In the genomic region with DNA sequence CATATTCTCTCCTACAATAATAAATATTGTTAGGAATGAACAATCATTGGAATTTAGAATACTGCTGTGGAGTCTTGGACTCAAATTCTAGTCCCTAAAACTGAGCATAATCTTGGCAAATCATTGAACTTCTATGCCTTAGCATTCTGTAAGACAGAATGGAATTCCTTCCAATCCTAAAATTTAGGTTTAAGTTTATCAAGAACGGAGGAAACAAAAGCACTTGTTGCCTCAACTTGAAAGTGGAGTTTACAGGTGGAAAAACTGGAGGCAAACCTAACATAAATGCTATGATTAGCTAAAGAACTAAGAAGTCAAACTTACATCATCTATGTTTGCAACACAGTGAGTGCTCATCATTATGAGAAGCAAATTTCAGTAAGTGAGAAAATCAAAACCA, we compare ENCODE assay signal across 1 cellular context.
TF ChIP-seq lines count a peak whose summit lies in the region.

No MANE protein-coding gene starts in this region.

TF ChIP-seq in GM23338, 12 proteins besides CTCF, POLR2A, EP300 and RAD21 (continued from another document):
- TF ChIP-seq, protein P1, sequence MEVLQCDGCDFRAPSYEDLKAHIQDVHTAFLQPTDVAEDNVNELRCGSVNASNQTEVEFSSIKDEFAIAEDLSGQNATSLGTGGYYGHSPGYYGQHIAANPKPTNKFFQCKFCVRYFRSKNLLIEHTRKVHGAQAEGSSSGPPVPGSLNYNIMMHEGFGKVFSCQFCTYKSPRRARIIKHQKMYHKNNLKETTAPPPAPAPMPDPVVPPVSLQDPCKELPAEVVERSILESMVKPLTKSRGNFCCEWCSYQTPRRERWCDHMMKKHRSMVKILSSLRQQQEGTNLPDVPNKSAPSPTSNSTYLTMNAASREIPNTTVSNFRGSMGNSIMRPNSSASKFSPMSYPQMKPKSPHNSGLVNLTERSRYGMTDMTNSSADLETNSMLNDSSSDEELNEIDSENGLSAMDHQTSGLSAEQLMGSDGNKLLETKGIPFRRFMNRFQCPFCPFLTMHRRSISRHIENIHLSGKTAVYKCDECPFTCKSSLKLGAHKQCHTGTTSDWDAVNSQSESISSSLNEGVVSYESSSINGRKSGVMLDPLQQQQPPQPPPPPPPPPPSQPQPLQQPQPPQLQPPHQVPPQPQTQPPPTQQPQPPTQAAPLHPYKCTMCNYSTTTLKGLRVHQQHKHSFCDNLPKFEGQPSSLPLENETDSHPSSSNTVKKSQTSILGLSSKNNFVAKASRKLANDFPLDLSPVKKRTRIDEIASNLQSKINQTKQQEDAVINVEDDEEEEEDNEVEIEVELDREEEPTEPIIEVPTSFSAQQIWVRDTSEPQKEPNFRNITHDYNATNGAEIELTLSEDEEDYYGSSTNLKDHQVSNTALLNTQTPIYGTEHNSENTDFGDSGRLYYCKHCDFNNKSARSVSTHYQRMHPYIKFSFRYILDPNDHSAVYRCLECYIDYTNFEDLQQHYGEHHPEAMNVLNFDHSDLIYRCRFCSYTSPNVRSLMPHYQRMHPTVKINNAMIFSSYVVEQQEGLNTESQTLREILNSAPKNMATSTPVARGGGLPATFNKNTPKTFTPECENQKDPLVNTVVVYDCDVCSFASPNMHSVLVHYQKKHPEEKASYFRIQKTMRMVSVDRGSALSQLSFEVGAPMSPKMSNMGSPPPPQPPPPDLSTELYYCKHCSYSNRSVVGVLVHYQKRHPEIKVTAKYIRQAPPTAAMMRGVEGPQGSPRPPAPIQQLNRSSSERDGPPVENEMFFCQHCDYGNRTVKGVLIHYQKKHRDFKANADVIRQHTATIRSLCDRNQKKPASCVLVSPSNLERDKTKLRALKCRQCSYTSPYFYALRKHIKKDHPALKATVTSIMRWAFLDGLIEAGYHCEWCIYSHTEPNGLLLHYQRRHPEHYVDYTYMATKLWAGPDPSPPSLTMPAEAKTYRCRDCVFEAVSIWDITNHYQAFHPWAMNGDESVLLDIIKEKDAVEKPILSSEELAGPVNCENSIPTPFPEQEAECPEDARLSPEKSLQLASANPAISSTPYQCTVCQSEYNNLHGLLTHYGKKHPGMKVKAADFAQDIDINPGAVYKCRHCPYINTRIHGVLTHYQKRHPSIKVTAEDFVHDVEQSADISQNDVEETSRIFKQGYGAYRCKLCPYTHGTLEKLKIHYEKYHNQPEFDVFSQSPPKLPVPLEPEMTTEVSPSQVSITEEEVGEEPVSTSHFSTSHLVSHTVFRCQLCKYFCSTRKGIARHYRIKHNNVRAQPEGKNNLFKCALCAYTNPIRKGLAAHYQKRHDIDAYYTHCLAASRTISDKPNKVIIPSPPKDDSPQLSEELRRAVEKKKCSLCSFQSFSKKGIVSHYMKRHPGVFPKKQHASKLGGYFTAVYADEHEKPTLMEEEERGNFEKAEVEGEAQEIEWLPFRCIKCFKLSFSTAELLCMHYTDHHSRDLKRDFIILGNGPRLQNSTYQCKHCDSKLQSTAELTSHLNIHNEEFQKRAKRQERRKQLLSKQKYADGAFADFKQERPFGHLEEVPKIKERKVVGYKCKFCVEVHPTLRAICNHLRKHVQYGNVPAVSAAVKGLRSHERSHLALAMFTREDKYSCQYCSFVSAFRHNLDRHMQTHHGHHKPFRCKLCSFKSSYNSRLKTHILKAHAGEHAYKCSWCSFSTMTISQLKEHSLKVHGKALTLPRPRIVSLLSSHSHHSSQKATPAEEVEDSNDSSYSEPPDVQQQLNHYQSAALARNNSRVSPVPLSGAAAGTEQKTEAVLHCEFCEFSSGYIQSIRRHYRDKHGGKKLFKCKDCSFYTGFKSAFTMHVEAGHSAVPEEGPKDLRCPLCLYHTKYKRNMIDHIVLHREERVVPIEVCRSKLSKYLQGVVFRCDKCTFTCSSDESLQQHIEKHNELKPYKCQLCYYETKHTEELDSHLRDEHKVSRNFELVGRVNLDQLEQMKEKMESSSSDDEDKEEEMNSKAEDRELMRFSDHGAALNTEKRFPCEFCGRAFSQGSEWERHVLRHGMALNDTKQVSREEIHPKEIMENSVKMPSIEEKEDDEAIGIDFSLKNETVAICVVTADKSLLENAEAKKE (CRISPR knock-in tag; IDR thresholded peaks at IDR 0.05): no peak
- TF ChIP-seq, protein P2, sequence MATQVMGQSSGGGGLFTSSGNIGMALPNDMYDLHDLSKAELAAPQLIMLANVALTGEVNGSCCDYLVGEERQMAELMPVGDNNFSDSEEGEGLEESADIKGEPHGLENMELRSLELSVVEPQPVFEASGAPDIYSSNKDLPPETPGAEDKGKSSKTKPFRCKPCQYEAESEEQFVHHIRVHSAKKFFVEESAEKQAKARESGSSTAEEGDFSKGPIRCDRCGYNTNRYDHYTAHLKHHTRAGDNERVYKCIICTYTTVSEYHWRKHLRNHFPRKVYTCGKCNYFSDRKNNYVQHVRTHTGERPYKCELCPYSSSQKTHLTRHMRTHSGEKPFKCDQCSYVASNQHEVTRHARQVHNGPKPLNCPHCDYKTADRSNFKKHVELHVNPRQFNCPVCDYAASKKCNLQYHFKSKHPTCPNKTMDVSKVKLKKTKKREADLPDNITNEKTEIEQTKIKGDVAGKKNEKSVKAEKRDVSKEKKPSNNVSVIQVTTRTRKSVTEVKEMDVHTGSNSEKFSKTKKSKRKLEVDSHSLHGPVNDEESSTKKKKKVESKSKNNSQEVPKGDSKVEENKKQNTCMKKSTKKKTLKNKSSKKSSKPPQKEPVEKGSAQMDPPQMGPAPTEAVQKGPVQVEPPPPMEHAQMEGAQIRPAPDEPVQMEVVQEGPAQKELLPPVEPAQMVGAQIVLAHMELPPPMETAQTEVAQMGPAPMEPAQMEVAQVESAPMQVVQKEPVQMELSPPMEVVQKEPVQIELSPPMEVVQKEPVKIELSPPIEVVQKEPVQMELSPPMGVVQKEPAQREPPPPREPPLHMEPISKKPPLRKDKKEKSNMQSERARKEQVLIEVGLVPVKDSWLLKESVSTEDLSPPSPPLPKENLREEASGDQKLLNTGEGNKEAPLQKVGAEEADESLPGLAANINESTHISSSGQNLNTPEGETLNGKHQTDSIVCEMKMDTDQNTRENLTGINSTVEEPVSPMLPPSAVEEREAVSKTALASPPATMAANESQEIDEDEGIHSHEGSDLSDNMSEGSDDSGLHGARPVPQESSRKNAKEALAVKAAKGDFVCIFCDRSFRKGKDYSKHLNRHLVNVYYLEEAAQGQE (IDR thresholded peaks at IDR 0.05; ENCODE audit: unreplicated experiment): no peak
TF ChIP-seq in GM23338: peak in this region for 0.
